8 cellular contexts compared by ENCODE assay signal in the genomic region with DNA sequence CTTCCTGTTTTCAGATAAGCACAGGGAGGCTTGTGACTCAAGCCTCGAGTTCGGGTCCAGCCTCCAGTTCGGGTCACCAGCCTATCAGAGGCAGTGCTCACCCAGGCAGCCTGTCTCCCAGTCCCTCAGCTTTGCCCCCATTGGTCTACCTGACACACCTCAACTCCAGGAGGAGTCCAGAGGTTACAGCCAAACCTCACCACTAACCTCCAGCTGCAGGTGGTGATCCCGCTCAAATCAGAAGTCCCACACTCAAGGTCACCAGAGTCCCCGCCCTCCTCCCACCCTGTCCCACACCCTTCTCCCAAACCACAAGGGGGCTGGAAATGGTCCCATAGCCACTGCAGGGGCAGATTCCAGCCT. TPM values are rescaled to one million over a fixed set of nuclear protein-coding genes. Genes with fewer than 3 reads are reported as not detected.
DNase-seq lines count a peak whose midpoint lies in the region; ATAC-seq and TF ChIP-seq lines count a peak whose summit lies in the region.

No MANE protein-coding gene starts in this region.

- ATAC-seq in CD8-positive, alpha-beta T cell: no peak
- no peak for ATAC-seq in memory B cell (ENCODE audit: low read depth)
- no peak for ATAC-seq in GM19467 (IDR thresholded peaks at IDR 0.05; ENCODE audit: unreplicated experiment)
- no peak for ATAC-seq in GM18867 (IDR thresholded peaks at IDR 0.05; ENCODE audit: unreplicated experiment)

- no peak for DNase-seq in CD8-positive, alpha-beta T cell
- peak; percentile 35 for DNase-seq in HPDE6-E6E7 (ENCODE audit: extremely low spot score)
- peak; percentile 29 to 37 for DNase-seq in activated T-cell treated with anti-CD3 and anti-CD28 coated beads, Interleukin-2, amount 50 U/mL, for 48 hours
- no peak for DNase-seq in memory B cell (ENCODE audit: low spot score in 2 of 2)
- DNase-seq in germinal center (ENCODE audit: low spot score): no peak
- no peak for DNase-seq in NCI-H128 (lab: John Stamatoyannopoulos, UW; ENCODE audit: unreplicated experiment)

- peaks cover 37% of the 10 kb centered on the region for H3K4me1 Mint-ChIP-seq in CD8-positive, alpha-beta T cell (ENCODE audit: low read depth)
- peaks cover 23% of the 10 kb centered on the region for H3K4me1 Mint-ChIP-seq in memory B cell

- H3K4me3 ChIP-seq in CD8-positive, alpha-beta T cell (ENCODE audit: low read depth, low read length): peak overlapping the region; percentile 42

- H3K36me3 Mint-ChIP-seq in CD8-positive, alpha-beta T cell: peaks cover 15% of the 10 kb centered on the region
- no peaks in the 10 kb centered on the region for H3K36me3 Mint-ChIP-seq in memory B cell

- H3K36me3 ChIP-seq in CD8-positive, alpha-beta T cell (ENCODE audit: insufficient read depth, low read length): peaks cover under 1% of the 10 kb centered on the region

- no peak overlapping the region for H3K27ac ChIP-seq in CD8-positive, alpha-beta T cell (ENCODE audit: low read depth, low read length)

- peak overlapping the region; percentile 87 for H3K4me3 Mint-ChIP-seq in CD8-positive, alpha-beta T cell
- peak overlapping the region; percentile 79 for H3K4me3 Mint-ChIP-seq in memory B cell

- H3K27me3 Mint-ChIP-seq in CD8-positive, alpha-beta T cell (ENCODE audit: low read depth): no peaks in the 10 kb centered on the region
- H3K27me3 Mint-ChIP-seq in memory B cell: no peaks in the 10 kb centered on the region

- no peaks in the 10 kb centered on the region for H3K9me3 ChIP-seq in CD8-positive, alpha-beta T cell (ENCODE audit: low read length)

- peak overlapping the region; percentile 89 for H3K27ac Mint-ChIP-seq in CD8-positive, alpha-beta T cell
- H3K27ac Mint-ChIP-seq in memory B cell: peak overlapping the region; percentile 94

- POLR2A ChIA-PET in CD8-positive, alpha-beta T cell (lab: Charles Lee): interaction anchor here (0.9 to 1.9 kb wide), 3 partner anchors 8 to 62 kb away, joined by 3 to 6 read pairs (median 3); no protein-coding TSS in a partner anchor

- no peak for TF ChIP-seq CTCF in CD8-positive, alpha-beta T cell (IDR thresholded peaks at IDR 0.05)

- intact Hi-C loops in CD8-positive, alpha-beta T cell (cut with DNase I, micrococcal nuclease): loop anchor here (5.0 to 10.0 kb wide), 4 partner anchors 254 to 1354 kb away; a partner anchor contains a TSS

- CTCF ChIA-PET in CD8-positive, alpha-beta T cell (lab: Charles Lee): interaction anchor here (1.1 to 3.3 kb wide), 4 partner anchors 9 to 130 kb away, joined by 3 to 13 read pairs (median 4); no protein-coding TSS in a partner anchor

- H3K4me1 ChIP-seq in CD8-positive, alpha-beta T cell (ENCODE audit: insufficient read depth, low read length): peaks cover 34% of the 10 kb centered on the region

- no peaks in the 10 kb centered on the region for H3K9me3 Mint-ChIP-seq in CD8-positive, alpha-beta T cell
- no peaks in the 10 kb centered on the region for H3K9me3 Mint-ChIP-seq in memory B cell

- no peaks in the 10 kb centered on the region for H3K27me3 ChIP-seq in CD8-positive, alpha-beta T cell (ENCODE audit: insufficient read depth, low read length)

RNA-seq across cellular contexts. Expression of a gene that starts 42.1 kb away (rescaled TPM):
- total RNA-seq in CD8-positive, alpha-beta T cell: 10 to 100 TPM; 80.8 to 87.3 TPM

Comparison
In these comparisons a context has a peak if more than half of its experiments do, and no peak if none do; other contexts are left out.
1. DNase-seq: peak in HPDE6-E6E7 (single experiment) and activated T-cell treated with anti-CD3 and anti-CD28 coated beads, Interleukin-2, amount 50 U/mL, for 48 hours (2 of 2); none in CD8-positive, alpha-beta T cell (0 of 7), memory B cell (0 of 2), germinal center (single experiment) and NCI-H128 (single experiment).